Comparison of ENCODE assay signal across 1 cellular context in genomic region chr7:7432979-7433378, GRCh38.
TF ChIP-seq lines count a peak whose summit lies in the region.

No MANE protein-coding gene starts in this region.

TF ChIP-seq in GM23338, 12 proteins besides CTCF, POLR2A, EP300 and RAD21 (continued from another document):
- no peak for TF ChIP-seq ZNF462 (CRISPR knock-in tag; IDR thresholded peaks at IDR 0.05)
- no peak for TF ChIP-seq CREB1 (CRISPR knock-in tag; IDR thresholded peaks at IDR 0.05; ENCODE audit: low read depth)
- TF ChIP-seq JUNB (IDR thresholded peaks at IDR 0.05; ENCODE audit: unreplicated experiment) = no peak
- TF ChIP-seq POLR2AphosphoS5 (IDR thresholded peaks at IDR 0.05; ENCODE audit: low read depth) = no peak
